In genomic region chr3:83523470-83524073, GRCh38 we compare ENCODE assay signal across 8 cellular contexts.
A peak's percentile ranks its signal among the peaks of the same experiment; 100 is the strongest.
DNase-seq lines count a peak whose midpoint lies in the region; ATAC-seq, FAIRE-seq and TF ChIP-seq lines count a peak whose summit lies in the region.

No MANE protein-coding gene starts in this region.

- H3K4me1 ChIP-seq in mammary epithelial cell (ENCODE audit: insufficient read depth, low read length) (no peaks in the 10 kb centered on the region), HepG2 (ENCODE audit: insufficient read depth, low read length) (no peaks in the 10 kb centered on the region)

- no peaks in the 10 kb centered on the region for H4K20me1 ChIP-seq in mammary epithelial cell (ENCODE audit: insufficient read depth, low read length)
- no peaks in the 10 kb centered on the region for H4K20me1 ChIP-seq in HepG2 (ENCODE audit: insufficient read depth, low read length)

- H3K79me2 ChIP-seq in mammary epithelial cell (ENCODE audit: insufficient read depth, low read length): no peaks in the 10 kb centered on the region
- no peaks in the 10 kb centered on the region for H3K79me2 ChIP-seq in HepG2 (ENCODE audit: insufficient read depth, low read length)

- intact Hi-C loops in mammary epithelial cell (cut with micrococcal nuclease): loop anchor here (1.0 to 10.0 kb wide), 7 partner anchors 879 to 1941 kb away; no protein-coding TSS in a partner anchor
- intact Hi-C loops in HepG2 (cut with micrococcal nuclease; ENCODE audit: unreplicated experiment): loop anchor here (1.0 to 5.0 kb wide), 4 partner anchors 879 to 1651 kb away; no protein-coding TSS in a partner anchor

- BruUV-seq in mammary epithelial cell (replicated peaks; lab: Mats Ljungman, UMichigan): no TSS peak
- BruUV-seq in HepG2 (replicated peaks; lab: Mats Ljungman, UMichigan): no TSS peak

- no peak for TF ChIP-seq EP300 in HepG2 (IDR thresholded peaks at IDR 0.05; ENCODE audit: low read depth in 2 of 2, low read length in 2 of 2)
- TF ChIP-seq EP300 in HepG2 (CRISPR knock-in tag; IDR thresholded peaks at IDR 0.05; ENCODE audit: borderline replicate concordance): no peak

- DNase-seq in COLO829 (ENCODE audit: low spot score): peak; percentile 48
- peak; percentile 0 for DNase-seq in GM19240 (ENCODE audit: insufficient read length, low spot score)
- peak; percentile 25 for DNase-seq in NCI-H526 treated with DMSO at 0.1 percent for 48 hours (lab: John Stamatoyannopoulos, UW)
- peak; percentile 44 for DNase-seq in mammary epithelial cell
- peak; percentile 64 for DNase-seq in HepG2 (ENCODE audit: low spot score)
- DNase-seq in dedifferentiated amniotic fluid mesenchymal stem cell (ENCODE audit: extremely low spot score): no peak
- DNase-seq in NCI-H2196 (lab: John Stamatoyannopoulos, UW; ENCODE audit: unreplicated experiment): no peak

- H3K9me3 ChIP-seq in mammary epithelial cell (replicated peaks; ENCODE audit: insufficient read depth, low read length) (no peaks in the 10 kb centered on the region), HepG2 (ENCODE audit: low read length) (no peaks in the 10 kb centered on the region)

- H3K27ac ChIP-seq in mammary epithelial cell (ENCODE audit: insufficient read depth, low read depth, low read length): no peak overlapping the region
- no peak overlapping the region for H3K27ac ChIP-seq in HepG2 (ENCODE audit: extremely low read length, insufficient read depth, low read length)

- POLR2A ChIA-PET in HepG2 (lab: Yijun Ruan, JAX): no interaction called here

- H2AFZ ChIP-seq in mammary epithelial cell (ENCODE audit: low read depth, low read length) (no peak overlapping the region), HepG2 (ENCODE audit: low read length) (no peak overlapping the region)

- no peaks in the 10 kb centered on the region for H3K27me3 ChIP-seq in mammary epithelial cell (ENCODE audit: insufficient read depth, low read length)
- no peaks in the 10 kb centered on the region for H3K27me3 ChIP-seq in HepG2 (ENCODE audit: control insufficient read depth in 1 of 2, insufficient read depth in 2 of 2, low read length in 2 of 2)

- no peak for TF ChIP-seq POLR2A in HepG2 (IDR thresholded peaks at IDR 0.05; ENCODE audit: insufficient read depth in 1 of 2, low read depth in 2 of 2, low read length in 2 of 2)

- peak; percentile 88 for FAIRE-seq in HepG2 (lab: Jason Lieb, UNC)

- H3K4me2 ChIP-seq in mammary epithelial cell (ENCODE audit: insufficient read depth, low read depth, low read length) (no peak overlapping the region), HepG2 (ENCODE audit: low read depth, low read length) (no peak overlapping the region)

- no peak overlapping the region for H3K4me3 ChIP-seq in mammary epithelial cell (replicated peaks in 1 of 3; ENCODE audit: insufficient read depth in 1 of 3, low read depth in 2 of 3, low read length in 3 of 3)
- no peak overlapping the region; a peak in 1 of 6 replicates for H3K4me3 ChIP-seq in HepG2 (replicated peaks in 1 of 3; ENCODE audit: insufficient read depth in 1 of 3, low read depth in 2 of 3, low read length in 3 of 3)

- peak; percentile 72 for TF ChIP-seq RAD21 in HepG2 (CRISPR knock-in tag; IDR thresholded peaks at IDR 0.05)

- CTCF ChIA-PET in mammary epithelial cell (lab: Charles Lee; ENCODE audit: low non-redundant PET) (no interaction called here), HepG2 (lab: Yijun Ruan, JAX; ENCODE audit: low intra/inter-chr PET ratio, low total read pairs) (no interaction called here)

- WGBS in mammary epithelial cell (ENCODE audit: low coverage, missing lambda C conversion rate): 4% methylated on average over 7 of the region's 7 CpGs
- WGBS in HepG2 (ENCODE audit: low lambda C conversion rate): 3% methylated on average over 7 of the region's 7 CpGs

- dilution Hi-C loops in mammary epithelial cell (cut with HindIII; ENCODE audit: low sequenced_read_pairs): no loop called here

- H3K36me3 ChIP-seq in mammary epithelial cell (ENCODE audit: insufficient read depth, low read length): no peaks in the 10 kb centered on the region
- H3K36me3 ChIP-seq in HepG2 (replicated peaks in 1 of 2; ENCODE audit: control insufficient read depth in 1 of 2, insufficient read depth in 2 of 2, low read length in 2 of 2): no peaks in the 10 kb centered on the region

- H3K9ac ChIP-seq in mammary epithelial cell (ENCODE audit: insufficient read depth, low read length) (no peak overlapping the region), HepG2 (ENCODE audit: insufficient read depth, low read depth, low read length) (no peak overlapping the region)

- peak; percentile 98 for ATAC-seq in HG03432 (IDR thresholded peaks at IDR 0.05; ENCODE audit: unreplicated experiment)
- ATAC-seq in HepG2: peak; percentile 100

- in situ Hi-C loops in mammary epithelial cell (cut with MboI; ENCODE audit: low sequenced_read_pairs in 2 of 2) (no loop called here), HepG2 (cut with HindIII; ENCODE audit: extremely low pct_ligation_motif_present, low pct_unique_long_range_greater_than_20kb) (no loop called here)

- TF ChIP-seq CTCF in mammary epithelial cell (conservative IDR thresholded peaks at IDR 0.05 in 1 of 2, IDR thresholded peaks at IDR 0.05 in 1 of 2; ENCODE audit: extremely low read depth in 1 of 2, insufficient read depth in 1 of 2, low read depth in 1 of 2, low read length in 2 of 2): peak; percentile 71 to 83
- TF ChIP-seq CTCF in HepG2 (CRISPR knock-in tag; IDR thresholded peaks at IDR 0.05): peak; percentile 88

TF ChIP-seq in HepG2, 621 proteins besides CTCF, POLR2A, EP300 and RAD21:
- no peak for TF ChIP-seq ZNF205 (CRISPR knock-in tag; IDR thresholded peaks at IDR 0.05)
- TF ChIP-seq ZMYM3 (CRISPR knock-in tag; IDR thresholded peaks at IDR 0.05): no peak
- TF ChIP-seq GATA4 (IDR thresholded peaks at IDR 0.05; ENCODE audit: borderline replicate concordance, low read depth): no peak
- peak; percentile 92 for TF ChIP-seq STAG1 (CRISPR knock-in tag; IDR thresholded peaks at IDR 0.05)
- peak; percentile 98 for TF ChIP-seq MIXL1 (CRISPR knock-in tag; IDR thresholded peaks at IDR 0.05)
- peak; percentile 79 for TF ChIP-seq ZNF230 (CRISPR knock-in tag; IDR thresholded peaks at IDR 0.05)
- no peak for TF ChIP-seq MAFG (CRISPR knock-in tag; IDR thresholded peaks at IDR 0.05)
- TF ChIP-seq ERF (CRISPR knock-in tag; IDR thresholded peaks at IDR 0.05): no peak
- no peak for TF ChIP-seq ZNF792 (CRISPR knock-in tag; IDR thresholded peaks at IDR 0.05)
- TF ChIP-seq ETS1 (CRISPR knock-in tag; IDR thresholded peaks at IDR 0.05): no peak
- TF ChIP-seq ZNF850 (CRISPR knock-in tag; conservative IDR thresholded peaks at IDR 0.05): no peak
- no peak for TF ChIP-seq HIVEP1 (CRISPR knock-in tag; IDR thresholded peaks at IDR 0.05)
- TF ChIP-seq NR2F6 (IDR thresholded peaks at IDR 0.05): no peak
- TF ChIP-seq NR2F6 (CRISPR knock-in tag; IDR thresholded peaks at IDR 0.05): peak; percentile 15; the same call in 1 of the 2 replicates
- peak; percentile 77 for TF ChIP-seq SMC3 (IDR thresholded peaks at IDR 0.05; ENCODE audit: low read length)

Comparison
In these comparisons a context has a peak if more than half of its experiments do, and no peak if none do; other contexts are left out.
1. DNase-seq: peak in COLO829 (single experiment), GM19240 (single experiment), NCI-H526 treated with DMSO at 0.1 percent for 48 hours (single experiment), mammary epithelial cell (single experiment) and HepG2 (single experiment); none in dedifferentiated amniotic fluid mesenchymal stem cell (single experiment) and NCI-H2196 (single experiment).